Comparison of ENCODE assay signal across 21 cellular contexts in genomic region chr17:29461807-29462206, GRCh38.
DNase-seq lines count a peak whose midpoint lies in the region; ATAC-seq, FAIRE-seq and TF ChIP-seq lines count a peak whose summit lies in the region.
"Had no signal": no experiment of that assay in that cellular context is flagged by ENCODE, and none has a peak within 500 bp of the region (broad histone marks: within the 10 kb centered on the region; RNA-seq: fewer than 3 reads in every experiment).

No MANE protein-coding gene starts in this region.

- no peaks in the 10 kb centered on the region for H3K9me3 Mint-ChIP-seq in CD4-positive, alpha-beta T cell
- H3K9me3 Mint-ChIP-seq in activated T-helper 17 cell treated with anti-CD3 and anti-CD28 coated beads, Interleukin-2, amount 50 U/mL, for 72 hours: no peaks in the 10 kb centered on the region
- H3K9me3 Mint-ChIP-seq: activated CD4-positive, alpha-beta T cell treated with anti-CD3 and anti-CD28 coated beads, Interleukin-2, amount 10 ng/mL, durations not matched to agents 24 days and 14 days; activated naive CD4-positive, alpha-beta T cell treated with anti-CD3 and anti-CD28 coated beads, Interleukin-2, amount 10 ng/mL, durations not matched to agents 7 days and 5 days; nephron had no signal

- CTCF ChIA-PET in CD4-positive, alpha-beta T cell (lab: Charles Lee): no interaction called here

- peak overlapping the region; percentile 27 for H3K27ac Mint-ChIP-seq in CD4-positive, alpha-beta T cell
- peak overlapping the region; percentile 66 for H3K27ac Mint-ChIP-seq in activated T-helper 17 cell treated with anti-CD3 and anti-CD28 coated beads, Interleukin-2, amount 50 U/mL, for 72 hours
- H3K27ac Mint-ChIP-seq: activated CD4-positive, alpha-beta T cell treated with anti-CD3 and anti-CD28 coated beads, Interleukin-2, amount 10 ng/mL, durations not matched to agents 24 days and 14 days; activated naive CD4-positive, alpha-beta T cell treated with anti-CD3 and anti-CD28 coated beads, Interleukin-2, amount 10 ng/mL, durations not matched to agents 7 days and 5 days had no signal

- H3K9me3 ChIP-seq in CD4-positive, alpha-beta T cell (ENCODE audit: control insufficient read depth, low read length): no peaks in the 10 kb centered on the region
- H3K9me3 ChIP-seq: BLaER1 treated with 17β-estradiol and CSF1 and Interleukin-3, amounts not matched to agents 10 nM and 100 nM; psoas muscle; SJCRH30; uterus had no signal

- peak; percentile 42 for DNase-seq in AG10803 (ENCODE audit: low read depth)
- DNase-seq in CD4-positive, alpha-beta T cell: no peak
- DNase-seq in iris pigment epithelial cell (ENCODE audit: low read depth): peak; percentile 14
- DNase-seq in HTR-8/SVneo (ENCODE audit: insufficient read length, low spot score): no peak
- no peak for DNase-seq in AG20443 (ENCODE audit: low spot score)
- DNase-seq in OCI-M1 (lab: John Stamatoyannopoulos, UW): no peak
- DNase-seq: activated CD4-positive, alpha-beta T cell treated with anti-CD3 and anti-CD28 coated beads, Interleukin-2, amount 10 ng/mL, durations not matched to agents 24 days and 14 days; activated CD8-positive, alpha-beta memory T cell treated with anti-CD3 and anti-CD28 coated beads, Interleukin-2, amount 50 U/mL, for 48 hours; activated naive CD4-positive, alpha-beta T cell treated with anti-CD3 and anti-CD28 coated beads, Interleukin-2, amount 10 ng/mL, durations not matched to agents 7 days and 5 days; DMS53; NCI-H1417 treated with DMSO at 0.1 percent for 48 hours; NCI-H2171 treated with DMSO at 0.1 percent for 48 hours; psoas muscle; SJCRH30; stimulated activated CD4-positive, alpha-beta T cell treated with anti-CD3 and anti-CD28 coated beads, Interleukin-4, amount 100 ng/mL, for 24 hours; uterus had no signal

- no peak overlapping the region for H3K4me3 ChIP-seq in AG10803 (ENCODE audit: low read length)
- H3K4me3 ChIP-seq: BLaER1 treated with 17β-estradiol and CSF1 and Interleukin-3, amounts not matched to agents 10 nM and 100 nM; lung; psoas muscle; SJCRH30; smooth muscle cell; uterus had no signal

- peaks cover 29% of the 10 kb centered on the region for H3K4me1 Mint-ChIP-seq in CD4-positive, alpha-beta T cell (ENCODE audit: low read depth)
- peaks cover 9% of the 10 kb centered on the region for H3K4me1 Mint-ChIP-seq in activated T-helper 17 cell treated with anti-CD3 and anti-CD28 coated beads, Interleukin-2, amount 50 U/mL, for 72 hours
- H3K4me1 Mint-ChIP-seq: activated naive CD4-positive, alpha-beta T cell treated with anti-CD3 and anti-CD28 coated beads, Interleukin-2, amount 10 ng/mL, durations not matched to agents 7 days and 5 days had no signal

- H3K27me3 Mint-ChIP-seq in CD4-positive, alpha-beta T cell: no peaks in the 10 kb centered on the region
- H3K27me3 Mint-ChIP-seq in activated T-helper 17 cell treated with anti-CD3 and anti-CD28 coated beads, Interleukin-2, amount 50 U/mL, for 72 hours: no peaks in the 10 kb centered on the region
- H3K27me3 Mint-ChIP-seq: activated CD4-positive, alpha-beta T cell treated with anti-CD3 and anti-CD28 coated beads, Interleukin-2, amount 10 ng/mL, durations not matched to agents 24 days and 14 days; activated naive CD4-positive, alpha-beta T cell treated with anti-CD3 and anti-CD28 coated beads, Interleukin-2, amount 10 ng/mL, durations not matched to agents 7 days and 5 days had no signal

- no peak for FAIRE-seq in HTR-8/SVneo (lab: Jason Lieb, UNC)

- H3K27me3 ChIP-seq in CD4-positive, alpha-beta T cell (ENCODE audit: control insufficient read depth, insufficient read depth, low read length): no peaks in the 10 kb centered on the region
- H3K27me3 ChIP-seq: BLaER1 treated with 17β-estradiol and CSF1 and Interleukin-3, amounts not matched to agents 10 nM and 100 nM; SJCRH30; uterus had no signal

- POLR2A ChIA-PET in CD4-positive, alpha-beta T cell (lab: Charles Lee): no interaction called here

- no peak for TF ChIP-seq CTCF in AG10803 (conservative IDR thresholded peaks at IDR 0.05; ENCODE audit: low read length)
- no peak for TF ChIP-seq CTCF in CD4-positive, alpha-beta T cell (IDR thresholded peaks at IDR 0.05)

- no peak overlapping the region for H3K4me3 Mint-ChIP-seq in CD4-positive, alpha-beta T cell
- no peak overlapping the region for H3K4me3 Mint-ChIP-seq in activated T-helper 17 cell treated with anti-CD3 and anti-CD28 coated beads, Interleukin-2, amount 50 U/mL, for 72 hours
- H3K4me3 Mint-ChIP-seq: activated CD4-positive, alpha-beta T cell treated with anti-CD3 and anti-CD28 coated beads, Interleukin-2, amount 10 ng/mL, durations not matched to agents 24 days and 14 days; activated naive CD4-positive, alpha-beta T cell treated with anti-CD3 and anti-CD28 coated beads, Interleukin-2, amount 10 ng/mL, durations not matched to agents 7 days and 5 days; nephron had no signal

- no peak overlapping the region for H3K27ac ChIP-seq in CD4-positive, alpha-beta T cell (ENCODE audit: low read depth, low read length)
- H3K27ac ChIP-seq: BLaER1 treated with 17β-estradiol and CSF1 and Interleukin-3, amounts not matched to agents 10 nM and 100 nM; SJCRH30; uterus had no signal

- no peak for ATAC-seq in CD4-positive, alpha-beta T cell (ENCODE audit: poor library complexity)
- no peak for ATAC-seq in activated T-helper 17 cell treated with anti-CD3 and anti-CD28 coated beads, Interleukin-2, amount 50 U/mL, for 72 hours (replicated peaks)

- intact Hi-C loops in CD4-positive, alpha-beta T cell (cut with DNase I, micrococcal nuclease): no loop called here

- peaks cover 58% of the 10 kb centered on the region for H3K36me3 Mint-ChIP-seq in CD4-positive, alpha-beta T cell (ENCODE audit: low read depth)
- peaks cover 83% of the 10 kb centered on the region for H3K36me3 Mint-ChIP-seq in activated T-helper 17 cell treated with anti-CD3 and anti-CD28 coated beads, Interleukin-2, amount 50 U/mL, for 72 hours (ENCODE audit: low read depth)

Comparison
In these comparisons a context has a peak if more than half of its experiments do, and no peak if none do; other contexts are left out.
1. DNase-seq: peak in AG10803 (single experiment) and iris pigment epithelial cell (single experiment); none in CD4-positive, alpha-beta T cell (0 of 10), HTR-8/SVneo (single experiment), AG20443 (single experiment) and OCI-M1 (single experiment).